In genomic region chr16:47492428-47493357, GRCh38 we compare ENCODE assay signal across 8 cellular contexts. TPM values are rescaled to one million over a fixed set of nuclear protein-coding genes. Genes with fewer than 3 reads are reported as not detected.
DNase-seq lines count a peak whose midpoint lies in the region; ATAC-seq and TF ChIP-seq lines count a peak whose summit lies in the region.

No MANE protein-coding gene starts in this region.

- H3K4me1 ChIP-seq in heart left ventricle (peaks cover 5 to 36% (median 26%) of the 10 kb centered on the region in 12 donors), spleen (peaks cover 0 to 55% (median 21%) of the 10 kb centered on the region in 6 donors)

- peak overlapping the region in 9 of 12 donors; percentile 1 to 45 (median 28) for H3K4me3 ChIP-seq in heart left ventricle
- peak overlapping the region in 6 of 8 donors; percentile 4 to 56 (median 20) for H3K4me3 ChIP-seq in spleen

- intact Hi-C loops in heart left ventricle (cut with DNase I), result loop anchor here in 1 of 10 donors (1.0 kb wide), 1 partner anchor 31 kb away; the partner anchor contains the start of genes ITFG1 and PHKB
- intact Hi-C loops in spleen (cut with DNase I; ENCODE audit: low total_unique reads), result no loop called here

- H3K9me3 Mint-ChIP-seq in effector memory CD8-positive, alpha-beta T cell, result peaks cover 0 to 2% of the 10 kb centered on the region in 2 donors
- peaks cover 35% of the 10 kb centered on the region for H3K9me3 Mint-ChIP-seq in HFFc6

- H3K27ac Mint-ChIP-seq in T-helper 17 cell, result no peak overlapping the region
- no peak overlapping the region for H3K27ac Mint-ChIP-seq in effector memory CD8-positive, alpha-beta T cell
- H3K27ac Mint-ChIP-seq in HFFc6, result no peak overlapping the region

- DNase-seq in T-helper 17 cell (no peak), heart left ventricle (peak; percentile 88 to 92 (median 90)), spleen (peak; percentile 83), HFFc6 (no peak)
- no peak for DNase-seq in effector memory CD8-positive, alpha-beta T cell

- ATAC-seq in GM19023 (IDR thresholded peaks at IDR 0.05; ENCODE audit: unreplicated experiment) (peak; percentile 81), HG03095 (IDR thresholded peaks at IDR 0.05; ENCODE audit: unreplicated experiment) (peak; percentile 68), T-helper 17 cell (peak; percentile 47), heart left ventricle (peak; percentile 100)
- no peak for ATAC-seq in effector memory CD8-positive, alpha-beta T cell (replicated peaks)

- H3K9me3 ChIP-seq in T-helper 17 cell (ENCODE audit: control insufficient read depth, low read length, poor library complexity, severe bottlenecking) (no peaks in the 10 kb centered on the region), heart left ventricle (peaks cover 0 to 41% (median 27%) of the 10 kb centered on the region in 12 donors), spleen (peaks cover 0 to 49% (median 38%) of the 10 kb centered on the region in 8 donors)

- TF ChIP-seq POLR2A in heart left ventricle (IDR thresholded peaks at IDR 0.05) (peak in 1 of 2 donors; percentile 69), spleen (IDR thresholded peaks at IDR 0.05) (no peak)

- H3K36me3 ChIP-seq in heart left ventricle (peaks cover 0 to 6% (median 4%) of the 10 kb centered on the region in 9 donors), spleen (peaks cover 0 to 45% (median 4%) of the 10 kb centered on the region in 6 donors)

- H3K4me3 Mint-ChIP-seq in T-helper 17 cell (no peak overlapping the region), HFFc6 (no peak overlapping the region)
- H3K4me3 Mint-ChIP-seq in effector memory CD8-positive, alpha-beta T cell, result peak overlapping the region in 1 of 2 donors; percentile 28

- peak overlapping the region; percentile 39 for H3K27ac ChIP-seq in C4-2B
- peak overlapping the region; percentile 51 to 88 (median 77) for H3K27ac ChIP-seq in heart left ventricle
- peak overlapping the region; percentile 50 to 91 (median 80) for H3K27ac ChIP-seq in spleen

- H3K36me3 Mint-ChIP-seq in T-helper 17 cell (ENCODE audit: low read depth) (no peaks in the 10 kb centered on the region), HFFc6 (ENCODE audit: low read depth) (peaks cover 50% of the 10 kb centered on the region)
- no peaks in the 10 kb centered on the region for H3K36me3 Mint-ChIP-seq in effector memory CD8-positive, alpha-beta T cell (ENCODE audit: insufficient read depth)

- 55 to 70% (median 63%) methylated on average over 10 of the region's 10 CpGs for WGBS in heart left ventricle, 4 donors
- 56 to 67% (median 62%) methylated on average over 10 of the region's 10 CpGs for WGBS in spleen, 5 donors

- H3K4me1 Mint-ChIP-seq in T-helper 17 cell, result peaks cover 19% of the 10 kb centered on the region
- peaks cover 6 to 9% of the 10 kb centered on the region in 2 donors for H3K4me1 Mint-ChIP-seq in effector memory CD8-positive, alpha-beta T cell (ENCODE audit: low read depth in 2 of 2)
- H3K4me1 Mint-ChIP-seq in HFFc6 (ENCODE audit: low read depth), result peaks cover 8% of the 10 kb centered on the region

- TF ChIP-seq CTCF in C4-2B (conservative IDR thresholded peaks at IDR 0.05), result no peak
- TF ChIP-seq CTCF in heart left ventricle (IDR thresholded peaks at IDR 0.05), result peak in 1 of 12 donors; percentile 8
- TF ChIP-seq CTCF in spleen (IDR thresholded peaks at IDR 0.05 in 8 of 11, conservative IDR thresholded peaks at IDR 0.05 in 3 of 11), result no peak
- no peak for TF ChIP-seq CTCF in HFFc6 (IDR thresholded peaks at IDR 0.05)

- H3K27me3 Mint-ChIP-seq in T-helper 17 cell (no peaks in the 10 kb centered on the region), HFFc6 (ENCODE audit: insufficient read depth) (no peaks in the 10 kb centered on the region)
- no peaks in the 10 kb centered on the region for H3K27me3 Mint-ChIP-seq in effector memory CD8-positive, alpha-beta T cell

- H3K27me3 ChIP-seq in heart left ventricle (no peaks in the 10 kb centered on the region), spleen (replicated peaks in 1 of 7) (no peaks in the 10 kb centered on the region)

RNA-seq across cellular contexts. Expression of gene PHKB, which starts 31.6 kb away (rescaled TPM):
- total RNA-seq in T-helper 17 cell (10 to 100 TPM; 56.2 to 59.5 TPM), heart left ventricle (10 to 100 TPM; 49.2 to 70.1 (median 61.9) TPM), spleen (100 to 1,000 TPM in 5 of 7 donors, 10 to 100 TPM in 2; 70.0 to 168 (median 115) TPM)
- polyA plus RNA-seq in heart left ventricle (10 to 100 TPM; 14.2 to 18.5 TPM), spleen (10 to 100 TPM; 19.7 to 30.3 (median 25.8) TPM)
- total RNA-seq in HFFc6 (2021; fragmentation: NEBNext Ultra II Directional; extraction: Animal tissue kit (Norgen Biotek cat#: 25700)), result 10 to 100 TPM; 54.5 to 66.5 (median 62.6) TPM

RNA-seq across cellular contexts. Expression of gene ITFG1, which starts 31.8 kb away (rescaled TPM):
- total RNA-seq in T-helper 17 cell, result 10 to 100 TPM; 27.6 to 29.5 TPM
- 100 to 1,000 TPM in 1 of 9 donors, 10 to 100 TPM in 8; 45.2 to 102 (median 73.4) TPM for total RNA-seq in heart left ventricle
- polyA plus RNA-seq in heart left ventricle, result 10 to 100 TPM; 13.0 to 29.2 TPM
- 10 to 100 TPM; 33.0 to 62.3 (median 56.3) TPM for total RNA-seq in spleen
- polyA plus RNA-seq in spleen, result 10 to 100 TPM in 2 of 3 donors, 1 to 10 TPM in 1; 9.0 to 12.4 (median 11.0) TPM
- total RNA-seq in HFFc6 (2021; fragmentation: NEBNext Ultra II Directional; extraction: Animal tissue kit (Norgen Biotek cat#: 25700)), result 10 to 100 TPM; 65.4 to 96.9 (median 79.4) TPM

Comparison
In these comparisons a context has a peak if more than half of its experiments do, and no peak if none do; other contexts are left out.
1. DNase-seq: peak in heart left ventricle (5 of 5) and spleen (single experiment); none in T-helper 17 cell (0 of 3), effector memory CD8-positive, alpha-beta T cell (0 of 3) and HFFc6 (single experiment).
2. Peak in every context shown above with its lines, with median percentiles within 50 percentile points of each other: H3K27ac ChIP-seq.